In genomic region chr6:168217880-168218537, GRCh38 we compare ENCODE assay signal across 22 cellular contexts.
DNase-seq lines count a peak whose midpoint lies in the region; ATAC-seq, FAIRE-seq and TF ChIP-seq lines count a peak whose summit lies in the region.
"Had no signal": no experiment of that assay in that cellular context is flagged by ENCODE, and none has a peak within 500 bp of the region (broad histone marks: within the 10 kb centered on the region; RNA-seq: fewer than 3 reads in every experiment).

No MANE protein-coding gene starts in this region.

- no peaks in the 10 kb centered on the region for H4K20me1 ChIP-seq in HepG2 (ENCODE audit: insufficient read depth, low read length)

- peak overlapping the region in 2 of 5 experiments; percentile 17 to 52 for H3K4me3 Mint-ChIP-seq in brain
- H3K4me3 Mint-ChIP-seq: CD14-positive monocyte, mesothelial cell of epicardium had no signal

- TF ChIP-seq EP300 in HepG2 (IDR thresholded peaks at IDR 0.05; ENCODE audit: low read depth in 2 of 2, low read length in 2 of 2) (no peak), HepG2 (CRISPR knock-in tag; IDR thresholded peaks at IDR 0.05; ENCODE audit: borderline replicate concordance) (no peak)

- no TSS peak for BruUV-seq in HepG2 (replicated peaks; lab: Mats Ljungman, UMichigan)

- TF ChIP-seq CTCF in HepG2 (CRISPR knock-in tag; IDR thresholded peaks at IDR 0.05) (no peak), right lobe of liver (IDR thresholded peaks at IDR 0.05) (no peak), brain (conservative IDR thresholded peaks at IDR 0.05) (no peak), upper lobe of right lung (IDR thresholded peaks at IDR 0.05) (no peak), tibial artery (IDR thresholded peaks at IDR 0.05) (no peak)

- H3K36me3 Mint-ChIP-seq in brain: no peaks in the 10 kb centered on the region
- H3K36me3 Mint-ChIP-seq: CD14-positive monocyte, mesothelial cell of epicardium had no signal

- POLR2A ChIA-PET in HepG2 (lab: Yijun Ruan, JAX): no interaction called here

- ATAC-seq in HepG2 (no peak), right lobe of liver (no peak), upper lobe of right lung (no peak)

- CTCF ChIA-PET in HepG2 (lab: Yijun Ruan, JAX; ENCODE audit: low intra/inter-chr PET ratio, low total read pairs): no interaction called here

- TF ChIP-seq RAD21 in HepG2 (CRISPR knock-in tag; IDR thresholded peaks at IDR 0.05): no peak

- no peaks in the 10 kb centered on the region for H3K9me3 Mint-ChIP-seq in brain
- H3K9me3 Mint-ChIP-seq: mesothelial cell of epicardium had no signal

- peak overlapping the region; percentile 72 to 91 (median 86) for H3K27ac Mint-ChIP-seq in brain
- H3K27ac Mint-ChIP-seq: CD14-positive monocyte, mesothelial cell of epicardium had no signal

- H3K27ac ChIP-seq in HepG2 (ENCODE audit: extremely low read length, insufficient read depth, low read length): no peak overlapping the region
- no peak overlapping the region for H3K27ac ChIP-seq in right lobe of liver
- no peak overlapping the region for H3K27ac ChIP-seq in upper lobe of right lung
- no peak overlapping the region for H3K27ac ChIP-seq in tibial artery
- H3K27ac ChIP-seq: esophagus muscularis mucosa, prostate gland had no signal

- no peak for FAIRE-seq in HepG2 (lab: Jason Lieb, UNC)

- H3K36me3 ChIP-seq in HepG2 (replicated peaks in 1 of 2; ENCODE audit: control insufficient read depth in 1 of 2, insufficient read depth in 2 of 2, low read length in 2 of 2) (no peaks in the 10 kb centered on the region), right lobe of liver (no peaks in the 10 kb centered on the region), upper lobe of right lung (no peaks in the 10 kb centered on the region), tibial artery (no peaks in the 10 kb centered on the region)
- H3K36me3 ChIP-seq: esophagus muscularis mucosa, MG63, prostate gland had no signal

- no peaks in the 10 kb centered on the region for H3K79me2 ChIP-seq in HepG2 (ENCODE audit: insufficient read depth, low read length)

- no peak overlapping the region for H3K9ac ChIP-seq in HepG2 (ENCODE audit: insufficient read depth, low read depth, low read length)

- peaks cover 8 to 79% of the 10 kb centered on the region in 2 experiments; a peak in 4 of 5 replicates for H3K27me3 ChIP-seq in HepG2 (ENCODE audit: control insufficient read depth in 1 of 2, insufficient read depth in 2 of 2, low read length in 2 of 2)
- H3K27me3 ChIP-seq in right lobe of liver: no peaks in the 10 kb centered on the region
- no peaks in the 10 kb centered on the region for H3K27me3 ChIP-seq in upper lobe of right lung
- H3K27me3 ChIP-seq in tibial artery: no peaks in the 10 kb centered on the region
- H3K27me3 ChIP-seq: MG63 had no signal

- TF ChIP-seq POLR2A in HepG2 (IDR thresholded peaks at IDR 0.05; ENCODE audit: insufficient read depth in 1 of 2, low read depth in 2 of 2, low read length in 2 of 2): no peak
- no peak for TF ChIP-seq POLR2A in right lobe of liver (IDR thresholded peaks at IDR 0.05)

- DNase-seq in HepG2 (ENCODE audit: low spot score) (no peak), right lobe of liver (no peak), NCI-H2107 (lab: John Stamatoyannopoulos, UW) (peak; percentile 79), upper lobe of right lung (no peak), tibial artery (no peak), DMS 273 (lab: John Stamatoyannopoulos, UW; ENCODE audit: unreplicated experiment) (no peak)
- no peak for DNase-seq in activated CD8-positive, alpha-beta memory T cell treated with anti-CD3 and anti-CD28 coated beads, Interleukin-2, amount 50 U/mL, for 48 hours
- DNase-seq: activated CD4-positive, alpha-beta T cell treated with anti-CD3 and anti-CD28 coated beads, Interleukin-2, amount 50 U/mL, for 4 hours; activated naive CD4-positive, alpha-beta T cell; activated T-cell treated with anti-CD3 and anti-CD28 coated beads, Interleukin-2, amount 50 U/mL, for 1 hour; anterior cingulate cortex; cerebellar nuclear complex; effector CD4-positive, alpha-beta T cell; IMR-90; left cardiac atrium; MG63; NCI-H2227 treated with DMSO at 0.1 percent for 48 hours had no signal

- in situ Hi-C loops in HepG2 (cut with HindIII; ENCODE audit: extremely low pct_ligation_motif_present, low pct_unique_long_range_greater_than_20kb): no loop called here

- H3K4me1 ChIP-seq in HepG2 (ENCODE audit: insufficient read depth, low read length): no peaks in the 10 kb centered on the region
- peaks cover 0 to 12% (median 6%) of the 10 kb centered on the region in 4 donors for H3K4me1 ChIP-seq in right lobe of liver
- no peaks in the 10 kb centered on the region for H3K4me1 ChIP-seq in upper lobe of right lung
- H3K4me1 ChIP-seq in tibial artery: peaks cover 0 to 30% (median 14%) of the 10 kb centered on the region in 4 donors
- H3K4me1 ChIP-seq: prostate gland had no signal

- intact Hi-C loops in HepG2 (cut with micrococcal nuclease; ENCODE audit: unreplicated experiment): no loop called here
- intact Hi-C loops in right lobe of liver (cut with DNase I): no loop called here
- intact Hi-C loops in upper lobe of right lung (cut with DNase I): no loop called here
- intact Hi-C loops in tibial artery (cut with DNase I; ENCODE audit: low total_unique reads): no loop called here

- 37% methylated on average over 9 of the region's 9 CpGs for WGBS in HepG2 (ENCODE audit: low lambda C conversion rate)
- 72% methylated on average over 9 of the region's 9 CpGs for WGBS in right lobe of liver (ENCODE audit: insufficient coverage, low coverage, low lambda C conversion rate, missing lambda C conversion rate)

- H3K9me3 ChIP-seq in HepG2 (ENCODE audit: low read length) (no peaks in the 10 kb centered on the region), right lobe of liver (no peaks in the 10 kb centered on the region), upper lobe of right lung (no peaks in the 10 kb centered on the region), tibial artery (no peaks in the 10 kb centered on the region)
- H3K9me3 ChIP-seq: esophagus muscularis mucosa, MG63, prostate gland had no signal

- peaks cover 43% of the 10 kb centered on the region for H3K4me1 Mint-ChIP-seq in brain
- H3K4me1 Mint-ChIP-seq: CD14-positive monocyte had no signal

- H3K27me3 Mint-ChIP-seq in brain: no peaks in the 10 kb centered on the region

- no peak overlapping the region for H3K4me3 ChIP-seq in HepG2 (replicated peaks in 1 of 3; ENCODE audit: insufficient read depth in 1 of 3, low read depth in 2 of 3, low read length in 3 of 3)
- H3K4me3 ChIP-seq in right lobe of liver: no peak overlapping the region
- peak overlapping the region; percentile 12 for H3K4me3 ChIP-seq in upper lobe of right lung
- no peak overlapping the region for H3K4me3 ChIP-seq in tibial artery
- H3K4me3 ChIP-seq: esophagus muscularis mucosa, MG63, prostate gland had no signal

- H2AFZ ChIP-seq in HepG2 (ENCODE audit: low read length): no peak overlapping the region

- peak overlapping the region; percentile 6; the same call in 1 of the 2 replicates for H3K4me2 ChIP-seq in HepG2 (ENCODE audit: low read depth, low read length)

TF ChIP-seq in HepG2, 621 proteins besides CTCF, POLR2A, EP300 and RAD21:
- TF ChIP-seq TAF15 (IDR thresholded peaks at IDR 0.05; ENCODE audit: low read depth, low read length, poor library complexity, severe bottlenecking) (no peak), ZNF740 (CRISPR knock-in tag; IDR thresholded peaks at IDR 0.05) (no peak), ZBTB26 (CRISPR knock-in tag; IDR thresholded peaks at IDR 0.05; ENCODE audit: borderline replicate concordance) (no peak), EED (CRISPR knock-in tag; IDR thresholded peaks at IDR 0.05) (no peak), DMTF1 (CRISPR knock-in tag; IDR thresholded peaks at IDR 0.05) (no peak), SMAD9 (CRISPR knock-in tag; IDR thresholded peaks at IDR 0.05) (no peak), NFE2L2 (IDR thresholded peaks at IDR 0.05; ENCODE audit: low read length) (no peak)
